13 cellular contexts compared by ENCODE assay signal in the genomic region with DNA sequence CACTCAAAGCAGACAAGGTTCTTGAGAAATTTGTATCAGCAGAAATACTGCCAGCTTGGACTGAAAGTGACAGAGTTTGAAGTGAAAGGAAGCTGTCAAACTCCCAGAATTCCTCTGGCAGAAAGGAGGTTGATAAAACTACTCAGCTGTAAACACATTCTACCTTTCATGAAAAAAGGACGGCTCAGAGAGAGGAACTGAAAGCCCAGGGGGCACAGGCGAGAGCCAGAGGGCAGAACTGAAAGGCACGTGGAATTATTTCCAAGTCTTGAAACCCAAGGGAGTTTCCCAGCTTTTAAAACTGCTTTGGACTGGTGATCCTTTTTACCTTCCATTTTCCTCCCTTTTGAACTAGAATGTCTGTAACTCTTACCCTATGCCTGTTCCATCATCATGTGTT. TPM values are rescaled to one million over a fixed set of nuclear protein-coding genes. Genes with fewer than 3 reads are reported as not detected.
A peak's percentile ranks its signal among the peaks of the same experiment; 100 is the strongest.
DNase-seq lines count a peak whose midpoint lies in the region; ATAC-seq and TF ChIP-seq lines count a peak whose summit lies in the region.
"Had no signal": no experiment of that assay in that cellular context is flagged by ENCODE, and none has a peak within 500 bp of the region (broad histone marks: within the 10 kb centered on the region; RNA-seq: fewer than 3 reads in every experiment).

No MANE protein-coding gene starts in this region.

- H3K4me3 Mint-ChIP-seq in activated CD4-positive, alpha-beta T cell treated with anti-CD3 and anti-CD28 coated beads, Interleukin-2, amount 10 ng/mL, durations not matched to agents 7 days and 5 days: no peak overlapping the region
- peak overlapping the region; percentile 19 to 24 for H3K4me3 Mint-ChIP-seq in stimulated activated naive CD8-positive, alpha-beta T cell treated with anti-CD3 and anti-CD28 coated beads, Interleukin-15, amount 100 ng/mL, for 72 hours

- POLR2A ChIA-PET in activated CD4-positive, alpha-beta T cell treated with anti-CD3 and anti-CD28 coated beads, Interleukin-2, amount 10 ng/mL, durations not matched to agents 7 days and 5 days (lab: Charles Lee): no interaction called here

- peaks cover 8% of the 10 kb centered on the region for H3K9me3 Mint-ChIP-seq in activated CD4-positive, alpha-beta T cell treated with anti-CD3 and anti-CD28 coated beads, Interleukin-2, amount 10 ng/mL, durations not matched to agents 7 days and 5 days
- peaks cover 7 to 13% of the 10 kb centered on the region in 2 donors for H3K9me3 Mint-ChIP-seq in stimulated activated naive CD8-positive, alpha-beta T cell treated with anti-CD3 and anti-CD28 coated beads, Interleukin-15, amount 100 ng/mL, for 72 hours

- peak overlapping the region; percentile 52 to 56 for H3K27ac ChIP-seq in coronary artery
- H3K27ac ChIP-seq: testis had no signal

- no peak for TF ChIP-seq CTCF in coronary artery (IDR thresholded peaks at IDR 0.05)

- no peaks in the 10 kb centered on the region for H3K36me3 Mint-ChIP-seq in activated CD4-positive, alpha-beta T cell treated with anti-CD3 and anti-CD28 coated beads, Interleukin-2, amount 10 ng/mL, durations not matched to agents 7 days and 5 days (ENCODE audit: low read depth)

- ATAC-seq in HG03108 (IDR thresholded peaks at IDR 0.05; ENCODE audit: unreplicated experiment) (peak; percentile 73), HG02571 (IDR thresholded peaks at IDR 0.05; ENCODE audit: unreplicated experiment) (no peak)
- no peak for ATAC-seq in stimulated activated naive CD8-positive, alpha-beta T cell treated with anti-CD3 and anti-CD28 coated beads, Interleukin-15, amount 100 ng/mL, for 72 hours

- H3K27me3 Mint-ChIP-seq in activated CD4-positive, alpha-beta T cell treated with anti-CD3 and anti-CD28 coated beads, Interleukin-2, amount 10 ng/mL, durations not matched to agents 7 days and 5 days: no peaks in the 10 kb centered on the region
- H3K27me3 Mint-ChIP-seq in stimulated activated naive CD8-positive, alpha-beta T cell treated with anti-CD3 and anti-CD28 coated beads, Interleukin-15, amount 100 ng/mL, for 72 hours: no peaks in the 10 kb centered on the region

- DNase-seq in activated CD4-positive, alpha-beta T cell treated with anti-CD3 and anti-CD28 coated beads, Interleukin-2, amount 10 ng/mL, durations not matched to agents 7 days and 5 days: no peak
- no peak for DNase-seq in activated CD4-positive, alpha-beta T cell treated with anti-CD3 and anti-CD28 coated beads, Interleukin-2, amount 50 U/mL, for 4 hours
- DNase-seq in coronary artery (ENCODE audit: low spot score) (no peak), HuH-7 (ENCODE audit: low spot score) (no peak)
- DNase-seq in stimulated activated naive CD8-positive, alpha-beta T cell treated with anti-CD3 and anti-CD28 coated beads, Interleukin-15, amount 100 ng/mL, for 72 hours: no peak
- no peak for DNase-seq in activated T-cell treated with anti-CD3 and anti-CD28 coated beads, Interleukin-2, amount 50 U/mL, for 1 hour
- DNase-seq: activated CD8-positive, alpha-beta memory T cell treated with anti-CD3 and anti-CD28 coated beads, Interleukin-2, amount 50 U/mL, for 48 hours; effector CD8-positive, alpha-beta T cell; islet precursor cell; small intestine; testis had no signal

- CTCF ChIA-PET in activated CD4-positive, alpha-beta T cell treated with anti-CD3 and anti-CD28 coated beads, Interleukin-2, amount 10 ng/mL, durations not matched to agents 7 days and 5 days (lab: Charles Lee): no interaction called here

- H3K27ac Mint-ChIP-seq in activated CD4-positive, alpha-beta T cell treated with anti-CD3 and anti-CD28 coated beads, Interleukin-2, amount 10 ng/mL, durations not matched to agents 7 days and 5 days: peak overlapping the region; percentile 71
- peak overlapping the region in 1 of 2 donors; percentile 52 for H3K27ac Mint-ChIP-seq in stimulated activated naive CD8-positive, alpha-beta T cell treated with anti-CD3 and anti-CD28 coated beads, Interleukin-15, amount 100 ng/mL, for 72 hours

- H3K4me3 ChIP-seq in coronary artery: peak overlapping the region; percentile 10
- H3K4me3 ChIP-seq: testis had no signal

- H3K4me1 Mint-ChIP-seq in activated CD4-positive, alpha-beta T cell treated with anti-CD3 and anti-CD28 coated beads, Interleukin-2, amount 10 ng/mL, durations not matched to agents 7 days and 5 days: peaks cover 16% of the 10 kb centered on the region
- H3K4me1 Mint-ChIP-seq in stimulated activated naive CD8-positive, alpha-beta T cell treated with anti-CD3 and anti-CD28 coated beads, Interleukin-15, amount 100 ng/mL, for 72 hours: peaks cover 18% of the 10 kb centered on the region

RNA-seq across cellular contexts. Expression of a gene that starts 14.5 kb away (rescaled TPM):
- 10 to 100 TPM; 41.7 to 55.8 TPM for total RNA-seq in activated CD4-positive, alpha-beta T cell treated with anti-CD3 and anti-CD28 coated beads, Interleukin-2, amount 10 ng/mL, durations not matched to agents 7 days and 5 days
